Comparison of ENCODE assay signal across 26 cellular contexts in the genomic region with DNA sequence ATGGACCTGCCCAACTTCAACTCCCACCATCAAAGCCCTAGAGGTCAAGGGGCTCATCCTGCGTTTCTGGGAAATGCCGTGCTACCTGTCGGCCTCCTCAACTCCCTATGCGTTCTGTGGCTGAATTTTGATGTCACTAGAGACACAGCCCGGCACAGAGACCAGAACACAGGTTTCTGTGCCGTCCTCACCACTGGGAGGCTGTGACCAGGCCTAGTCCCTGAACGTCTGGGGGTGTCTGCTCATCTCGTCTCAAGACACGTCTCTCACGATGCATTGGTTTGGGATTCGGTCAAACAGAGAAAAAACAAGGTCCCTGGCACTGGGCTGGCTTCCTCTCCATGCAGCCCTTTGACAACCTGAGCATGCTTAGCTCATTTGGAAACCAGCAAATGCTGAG. TPM values are rescaled to one million over a fixed set of nuclear protein-coding genes. Genes with fewer than 3 reads are reported as not detected.
A peak's percentile ranks its signal among the peaks of the same experiment; 100 is the strongest.
DNase-seq lines count a peak whose midpoint lies in the region; ATAC-seq and TF ChIP-seq lines count a peak whose summit lies in the region.
"Had no signal": no experiment of that assay in that cellular context is flagged by ENCODE, and none has a peak within 500 bp of the region (broad histone marks: within the 10 kb centered on the region; RNA-seq: fewer than 3 reads in every experiment).

No MANE protein-coding gene starts in this region.

- TF ChIP-seq CTCF in GM06990 (IDR thresholded peaks at IDR 0.05; ENCODE audit: insufficient read depth, low read length, poor library complexity, severe bottlenecking), result no peak
- no peak for TF ChIP-seq CTCF in sigmoid colon (IDR thresholded peaks at IDR 0.05)
- TF ChIP-seq CTCF in suprapubic skin (IDR thresholded peaks at IDR 0.05), result no peak

- no peaks in the 10 kb centered on the region for H3K27me3 Mint-ChIP-seq in central memory CD8-positive, alpha-beta T cell
- H3K27me3 Mint-ChIP-seq in activated CD4-positive, alpha-beta memory T cell treated with anti-CD3 and anti-CD28 coated beads for 36 hours, result no peaks in the 10 kb centered on the region
- no peaks in the 10 kb centered on the region for H3K27me3 Mint-ChIP-seq in T-helper 17 cell
- H3K27me3 Mint-ChIP-seq: CD4-positive, alpha-beta T cell; progenitor cell of endocrine pancreas; T-cell had no signal

- H3K9me3 ChIP-seq in sigmoid colon (no peaks in the 10 kb centered on the region), suprapubic skin (no peaks in the 10 kb centered on the region), T-helper 17 cell (ENCODE audit: control insufficient read depth, low read length, poor library complexity, severe bottlenecking) (no peaks in the 10 kb centered on the region)
- H3K9me3 ChIP-seq: heart right ventricle, left lung, testis had no signal

- 85 to 87% methylated on average over 11 of the region's 11 CpGs for WGBS in sigmoid colon, 2 donors
- WGBS in suprapubic skin, result 78% methylated on average over 11 of the region's 11 CpGs

- no peaks in the 10 kb centered on the region for H3K9me3 Mint-ChIP-seq in central memory CD8-positive, alpha-beta T cell
- H3K9me3 Mint-ChIP-seq in activated CD4-positive, alpha-beta memory T cell treated with anti-CD3 and anti-CD28 coated beads for 36 hours, result no peaks in the 10 kb centered on the region
- H3K9me3 Mint-ChIP-seq: activated T-cell treated with anti-CD3 and anti-CD28 coated beads, Interleukin-2, amount 50 U/mL, for 4 hours; CD4-positive, alpha-beta T cell; neural progenitor cell; T-cell had no signal

- peaks cover 49% of the 10 kb centered on the region for H3K4me1 Mint-ChIP-seq in central memory CD8-positive, alpha-beta T cell
- peaks cover 1% of the 10 kb centered on the region for H3K4me1 Mint-ChIP-seq in activated CD4-positive, alpha-beta memory T cell treated with anti-CD3 and anti-CD28 coated beads for 36 hours (ENCODE audit: low read depth)
- peaks cover 7% of the 10 kb centered on the region for H3K4me1 Mint-ChIP-seq in T-helper 17 cell

- POLR2A ChIA-PET in activated CD4-positive, alpha-beta memory T cell treated with anti-CD3 and anti-CD28 coated beads for 36 hours (lab: Charles Lee), result no interaction called here

- H3K27ac ChIP-seq in sigmoid colon, result no peak overlapping the region
- H3K27ac ChIP-seq in suprapubic skin, result no peak overlapping the region
- H3K27ac ChIP-seq: left lung, neural progenitor cell, testis had no signal

- DNase-seq in GM06990 (ENCODE audit: extremely low read depth, insufficient read length), result peak; percentile 29
- no peak for DNase-seq in central memory CD8-positive, alpha-beta T cell (ENCODE audit: low spot score in 2 of 2)
- DNase-seq in sigmoid colon, result peak; percentile 50
- no peak for DNase-seq in suprapubic skin (ENCODE audit: low spot score in 2 of 2)
- DNase-seq in activated CD4-positive, alpha-beta memory T cell treated with anti-CD3 and anti-CD28 coated beads for 36 hours, result no peak
- no peak for DNase-seq in T-helper 17 cell
- DNase-seq: activated CD8-positive, alpha-beta memory T cell treated with anti-CD3 and anti-CD28 coated beads for 24 hours; activated naive CD4-positive, alpha-beta T cell treated with anti-CD3 and anti-CD28 coated beads, Interleukin-2, amount 50 U/mL, for 16 hours; activated T-cell treated with anti-CD3 and anti-CD28 coated beads, Interleukin-2, amount 50 U/mL, for 4 hours; CD4-positive, alpha-beta T cell; dermis blood vessel endothelial cell; GF-D8; heart right ventricle; Karpas-422; left lung; NCI-H1694 treated with DMSO at 0.1 percent for 48 hours; NCI-H345; NCI-H774; SHP77 treated with DMSO at 0.1 percent for 48 hours; stimulated activated CD4-positive, alpha-beta T cell treated with anti-CD3 and anti-CD28 coated beads, Interleukin-1b, Interleukin-23, amount 100 ng/mL, for 48 hours; T-cell; testis had no signal

- TF ChIP-seq POLR2A in sigmoid colon (IDR thresholded peaks at IDR 0.05) (no peak), suprapubic skin (IDR thresholded peaks at IDR 0.05) (no peak)

- H3K4me1 ChIP-seq in sigmoid colon (no peaks in the 10 kb centered on the region), suprapubic skin (no peaks in the 10 kb centered on the region)
- H3K4me1 ChIP-seq: neural progenitor cell, testis had no signal

- H3K4me3 Mint-ChIP-seq in central memory CD8-positive, alpha-beta T cell, result no peak overlapping the region
- H3K4me3 Mint-ChIP-seq in activated CD4-positive, alpha-beta memory T cell treated with anti-CD3 and anti-CD28 coated beads for 36 hours, result no peak overlapping the region
- no peak overlapping the region for H3K4me3 Mint-ChIP-seq in T-helper 17 cell
- H3K4me3 Mint-ChIP-seq: activated T-cell treated with anti-CD3 and anti-CD28 coated beads, Interleukin-2, amount 50 U/mL, for 4 hours; CD4-positive, alpha-beta T cell; neural progenitor cell; T-cell had no signal

- H3K36me3 Mint-ChIP-seq in central memory CD8-positive, alpha-beta T cell (ENCODE audit: insufficient read depth), result peaks cover 35% of the 10 kb centered on the region
- peaks cover 31% of the 10 kb centered on the region for H3K36me3 Mint-ChIP-seq in activated CD4-positive, alpha-beta memory T cell treated with anti-CD3 and anti-CD28 coated beads for 36 hours
- peaks cover 4% of the 10 kb centered on the region for H3K36me3 Mint-ChIP-seq in T-helper 17 cell (ENCODE audit: low read depth)

- intact Hi-C loops in sigmoid colon (cut with DNase I), result no loop called here
- intact Hi-C loops in activated CD4-positive, alpha-beta memory T cell treated with anti-CD3 and anti-CD28 coated beads for 36 hours (cut with micrococcal nuclease), result no loop called here

- no peak for TF ChIP-seq EP300 in sigmoid colon (IDR thresholded peaks at IDR 0.05)
- TF ChIP-seq EP300 in suprapubic skin (IDR thresholded peaks at IDR 0.05), result no peak

- H3K36me3 ChIP-seq in GM06990 (ENCODE audit: control insufficient read depth, insufficient read depth, low read length) (peaks cover 16% of the 10 kb centered on the region), sigmoid colon (peaks cover 6 to 47% (median 23%) of the 10 kb centered on the region in 4 donors), suprapubic skin (peaks cover 44% of the 10 kb centered on the region)
- H3K36me3 ChIP-seq: neural progenitor cell had no signal

- CTCF ChIA-PET in activated CD4-positive, alpha-beta memory T cell treated with anti-CD3 and anti-CD28 coated beads for 36 hours (lab: Charles Lee), result no interaction called here

- H3K27me3 ChIP-seq in GM06990 (replicated peaks; ENCODE audit: control insufficient read depth, insufficient read depth, low read length) (no peaks in the 10 kb centered on the region), sigmoid colon (no peaks in the 10 kb centered on the region), suprapubic skin (no peaks in the 10 kb centered on the region)
- H3K27me3 ChIP-seq: heart right ventricle, left lung, neural progenitor cell, testis had no signal

- H3K27ac Mint-ChIP-seq in central memory CD8-positive, alpha-beta T cell (ENCODE audit: low read depth), result peak overlapping the region; percentile 62
- no peak overlapping the region for H3K27ac Mint-ChIP-seq in activated CD4-positive, alpha-beta memory T cell treated with anti-CD3 and anti-CD28 coated beads for 36 hours
- no peak overlapping the region for H3K27ac Mint-ChIP-seq in T-helper 17 cell
- H3K27ac Mint-ChIP-seq: CD4-positive, alpha-beta T cell; neural progenitor cell; progenitor cell of endocrine pancreas had no signal

- H3K4me3 ChIP-seq in GM06990 (replicated peaks; ENCODE audit: low read depth, low read length) (no peak overlapping the region), sigmoid colon (no peak overlapping the region), suprapubic skin (no peak overlapping the region)
- H3K4me3 ChIP-seq: heart right ventricle, left lung, neural progenitor cell, testis had no signal

- ATAC-seq in GM21447 (IDR thresholded peaks at IDR 0.05; ENCODE audit: unreplicated experiment) (peak; percentile 27), HG03175 (IDR thresholded peaks at IDR 0.05; ENCODE audit: unreplicated experiment) (no peak), T-helper 17 cell (no peak)
- no peak for ATAC-seq in central memory CD8-positive, alpha-beta T cell (replicated peaks; ENCODE audit: extremely low read depth, poor library complexity, severe bottlenecking)
- ATAC-seq: activated T-cell treated with anti-CD3 and anti-CD28 coated beads, Interleukin-2, amount 50 U/mL, for 4 hours; T-cell had no signal

RNA-seq across cellular contexts. Expression of gene SLC15A4, which starts 33.5 kb away (rescaled TPM):
- 10 to 100 TPM; 19.4 to 42.0 (median 24.2) TPM for total RNA-seq in sigmoid colon
- polyA plus RNA-seq in sigmoid colon, result 10 to 100 TPM in 1 of 3 donors, 1 to 10 TPM in 2; 3.6 to 14.0 (median 3.7) TPM
- 10 to 100 TPM; 35.2 to 51.7 (median 45.6) TPM for total RNA-seq in suprapubic skin
- 10 to 100 TPM; 15.5 to 19.3 TPM for total RNA-seq in activated CD4-positive, alpha-beta memory T cell treated with anti-CD3 and anti-CD28 coated beads for 36 hours
- 10 to 100 TPM; 15.5 to 17.2 TPM for total RNA-seq in T-helper 17 cell

Comparison
In these comparisons a context has a peak if more than half of its experiments do, and no peak if none do; other contexts are left out.
1. DNase-seq: peak in GM06990 (single experiment) and sigmoid colon (single experiment); none in central memory CD8-positive, alpha-beta T cell (0 of 2), suprapubic skin (0 of 2), activated CD4-positive, alpha-beta memory T cell treated with anti-CD3 and anti-CD28 coated beads for 36 hours (single experiment) and T-helper 17 cell (0 of 3).